ENCODE assay signal across 8 cellular contexts in genomic region chr14:61252354-61253063, GRCh38. TPM values are rescaled to one million over a fixed set of nuclear protein-coding genes. Genes with fewer than 3 reads are reported as not detected.
A peak's percentile ranks its signal among the peaks of the same experiment; 100 is the strongest.
DNase-seq lines count a peak whose midpoint lies in the region; ATAC-seq, FAIRE-seq and TF ChIP-seq lines count a peak whose summit lies in the region.

No MANE protein-coding gene starts in this region.

- no peak overlapping the region for H3K27ac Mint-ChIP-seq in Calu3 (ENCODE audit: unreplicated experiment)
- H3K27ac Mint-ChIP-seq in activated CD8-positive, alpha-beta T cell treated with anti-CD3 and anti-CD28 coated beads, Interleukin-2, amount 10 ng/mL, durations not matched to agents 7 days and 5 days, result no peak overlapping the region
- H3K27ac Mint-ChIP-seq in stimulated activated memory B cell treated with anti-CD40 and anti-IgM and Interleukin-4, amounts not matched to agents 10 μg/mL and 1 μg/mL and 100 μg/mL, for 72 hours, result no peak overlapping the region

- H3K4me1 ChIP-seq in mucosa of descending colon (ENCODE audit: low read depth), result no peaks in the 10 kb centered on the region

- CTCF ChIA-PET in Calu3 (lab: Charles Lee), result interaction anchor here (0.8 to 2.1 kb wide), 4 partner anchors 108 to 627 kb away, joined by 4 to 13 read pairs (median 6); partner anchors contain the start of genes SLC38A6 and TRMT5
- CTCF ChIA-PET in activated CD8-positive, alpha-beta T cell treated with anti-CD3 and anti-CD28 coated beads, Interleukin-2, amount 10 ng/mL, durations not matched to agents 7 days and 5 days (lab: Charles Lee), result interaction anchor here (0.7 to 3.8 kb wide), 20 partner anchors 9 to 921 kb away, joined by 3 to 46 read pairs (median 5); partner anchors contain the start of gene SIX4

- H3K36me3 ChIP-seq in mucosa of descending colon (ENCODE audit: low read depth), result no peaks in the 10 kb centered on the region

- BruUV-seq in Calu3 (replicated peaks; lab: Mats Ljungman, UMichigan), result no TSS peak

- H3K36me3 Mint-ChIP-seq in Calu3 (ENCODE audit: insufficient read depth, unreplicated experiment), result no peaks in the 10 kb centered on the region
- H3K36me3 Mint-ChIP-seq in activated CD8-positive, alpha-beta T cell treated with anti-CD3 and anti-CD28 coated beads, Interleukin-2, amount 10 ng/mL, durations not matched to agents 7 days and 5 days (ENCODE audit: low read depth), result no peaks in the 10 kb centered on the region
- no peaks in the 10 kb centered on the region for H3K36me3 Mint-ChIP-seq in stimulated activated memory B cell treated with anti-CD40 and anti-IgM and Interleukin-4, amounts not matched to agents 10 μg/mL and 1 μg/mL and 100 μg/mL, for 72 hours

- DNase-seq in Calu3, result peak; percentile 77
- peak; percentile 94 for DNase-seq in HT1080 (ENCODE audit: low read depth)
- peak; percentile 79 to 93 for DNase-seq in NOMO-1 (lab: John Stamatoyannopoulos, UW; ENCODE audit: unreplicated experiment in 2 of 2)
- peak; percentile 74 for DNase-seq in activated CD8-positive, alpha-beta T cell treated with anti-CD3 and anti-CD28 coated beads, Interleukin-2, amount 10 ng/mL, durations not matched to agents 7 days and 5 days
- peak in 2 of 3 donors; percentile 46 to 80 for DNase-seq in mucosa of descending colon

- no peaks in the 10 kb centered on the region for H3K27me3 Mint-ChIP-seq in Calu3 (ENCODE audit: unreplicated experiment)
- H3K27me3 Mint-ChIP-seq in activated CD8-positive, alpha-beta T cell treated with anti-CD3 and anti-CD28 coated beads, Interleukin-2, amount 10 ng/mL, durations not matched to agents 7 days and 5 days (ENCODE audit: low read depth), result peaks cover 21% of the 10 kb centered on the region
- H3K27me3 Mint-ChIP-seq in stimulated activated memory B cell treated with anti-CD40 and anti-IgM and Interleukin-4, amounts not matched to agents 10 μg/mL and 1 μg/mL and 100 μg/mL, for 72 hours, result peaks cover 9% of the 10 kb centered on the region

- no peaks in the 10 kb centered on the region for H3K9me3 ChIP-seq in mucosa of descending colon

- no peaks in the 10 kb centered on the region for H3K9me3 Mint-ChIP-seq in Calu3 (ENCODE audit: low read depth, unreplicated experiment)
- no peaks in the 10 kb centered on the region for H3K9me3 Mint-ChIP-seq in activated CD8-positive, alpha-beta T cell treated with anti-CD3 and anti-CD28 coated beads, Interleukin-2, amount 10 ng/mL, durations not matched to agents 7 days and 5 days (ENCODE audit: insufficient read depth)
- H3K9me3 Mint-ChIP-seq in stimulated activated memory B cell treated with anti-CD40 and anti-IgM and Interleukin-4, amounts not matched to agents 10 μg/mL and 1 μg/mL and 100 μg/mL, for 72 hours, result no peaks in the 10 kb centered on the region

- no peak overlapping the region for H3K4me3 ChIP-seq in mucosa of descending colon

- peak; percentile 84 for FAIRE-seq in endometrium (lab: Jason Lieb, UNC)

- no peak overlapping the region for H3K4me3 Mint-ChIP-seq in Calu3 (ENCODE audit: low read depth, unreplicated experiment)
- no peak overlapping the region for H3K4me3 Mint-ChIP-seq in activated CD8-positive, alpha-beta T cell treated with anti-CD3 and anti-CD28 coated beads, Interleukin-2, amount 10 ng/mL, durations not matched to agents 7 days and 5 days
- H3K4me3 Mint-ChIP-seq in stimulated activated memory B cell treated with anti-CD40 and anti-IgM and Interleukin-4, amounts not matched to agents 10 μg/mL and 1 μg/mL and 100 μg/mL, for 72 hours, result no peak overlapping the region

- TF ChIP-seq CTCF in Calu3 (IDR thresholded peaks at IDR 0.05; ENCODE audit: unreplicated experiment), result peak; percentile 50
- peak; percentile 54 for TF ChIP-seq CTCF in mucosa of descending colon (IDR thresholded peaks at IDR 0.05)

- peak; percentile 90 for ATAC-seq in GM21423 (IDR thresholded peaks at IDR 0.05; ENCODE audit: unreplicated experiment)
- peak; percentile 95 for ATAC-seq in activated CD8-positive, alpha-beta T cell treated with anti-CD3 and anti-CD28 coated beads, Interleukin-2, amount 10 ng/mL, durations not matched to agents 7 days and 5 days
- peak; percentile 93 for ATAC-seq in mucosa of descending colon
- ATAC-seq in stimulated activated memory B cell treated with anti-CD40 and anti-IgM and Interleukin-4, amounts not matched to agents 10 μg/mL and 1 μg/mL and 100 μg/mL, for 72 hours, result peak; percentile 88

- peaks cover 7% of the 10 kb centered on the region for H3K4me1 Mint-ChIP-seq in Calu3 (ENCODE audit: low read depth, unreplicated experiment)
- H3K4me1 Mint-ChIP-seq in activated CD8-positive, alpha-beta T cell treated with anti-CD3 and anti-CD28 coated beads, Interleukin-2, amount 10 ng/mL, durations not matched to agents 7 days and 5 days (ENCODE audit: low read depth), result peaks cover 11% of the 10 kb centered on the region
- no peaks in the 10 kb centered on the region for H3K4me1 Mint-ChIP-seq in stimulated activated memory B cell treated with anti-CD40 and anti-IgM and Interleukin-4, amounts not matched to agents 10 μg/mL and 1 μg/mL and 100 μg/mL, for 72 hours

- intact Hi-C loops in Calu3 (cut with micrococcal nuclease; ENCODE audit: unreplicated experiment) (loop anchor here (1.0 to 10.0 kb wide), 5 partner anchors 270 to 898 kb away; partner anchors contain the start of genes SIX4, SLC38A6 and TRMT5), mucosa of descending colon (cut with DNase I, micrococcal nuclease) (loop anchor here (5.0 to 10.0 kb wide), 3 partner anchors 625 to 898 kb away; no protein-coding TSS in a partner anchor)

- POLR2A ChIA-PET in activated CD8-positive, alpha-beta T cell treated with anti-CD3 and anti-CD28 coated beads, Interleukin-2, amount 10 ng/mL, durations not matched to agents 7 days and 5 days (lab: Charles Lee), result no interaction called here

RNA-seq across cellular contexts. Expression of gene TMEM30B, which starts 28.6 kb away (rescaled TPM):
- total RNA-seq in Calu3 (2022) (55.5 and 79.2 TPM in 2 replicates), mucosa of descending colon (10 to 100 TPM; 26.2 to 83.8 (median 54.1) TPM)
- total RNA-seq in HT1080 (2014; rRNA removed; shearing (Covaris generic)), result not detected in 2 replicates
- polyA plus RNA-seq in HT1080 (2015; cell fraction: cytosol; rRNA removed), result not detected in 2 replicates
- polyA plus RNA-seq in HT1080 (2015; cell fraction: nucleus; rRNA removed), result not detected in 2 replicates
- total RNA-seq in activated CD8-positive, alpha-beta T cell treated with anti-CD3 and anti-CD28 coated beads, Interleukin-2, amount 10 ng/mL, durations not matched to agents 7 days and 5 days, result under 1 TPM; 0.52 to 0.66 TPM

Comparison
In these comparisons a context has a peak if more than half of its experiments do, and no peak if none do; other contexts are left out.
1. RNA of gene TMEM30B, which starts 28.6 kb away (total RNA-seq): 55.5 to 79.2 TPM in Calu3 and 26.2 to 83.8 TPM in mucosa of descending colon; 0.52 to 0.66 TPM in activated CD8-positive, alpha-beta T cell treated with anti-CD3 and anti-CD28 coated beads, Interleukin-2, amount 10 ng/mL, durations not matched to agents 7 days and 5 days and not detected in HT1080; every median in the first group is over 10 times any median in the second.
2. Peak in every context shown above with its lines, with median percentiles within 50 percentile points of each other: DNase-seq and ATAC-seq.